Comparison of ENCODE assay signal across 22 cellular contexts in the genomic region with DNA sequence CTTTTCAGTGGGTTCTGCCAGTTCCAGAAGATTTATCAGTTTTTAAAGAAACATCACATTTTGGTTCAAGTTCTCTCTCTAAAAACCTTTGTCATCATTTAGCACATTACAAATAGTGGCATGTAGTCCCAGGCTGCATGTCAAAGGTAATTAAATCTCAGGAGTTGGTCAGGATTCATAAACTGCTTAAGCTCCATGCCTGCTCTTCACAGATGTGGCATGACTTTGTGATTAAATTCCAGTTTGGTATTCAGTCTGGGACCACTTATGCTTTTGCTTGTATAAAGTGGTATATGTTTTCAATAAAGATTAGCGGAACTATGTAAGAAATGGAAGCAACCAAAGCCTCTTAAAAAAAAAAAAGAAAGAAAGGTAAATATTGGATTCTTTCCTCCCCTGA.
DNase-seq lines count a peak whose midpoint lies in the region; FAIRE-seq and TF ChIP-seq lines count a peak whose summit lies in the region.
"Had no signal": no experiment of that assay in that cellular context is flagged by ENCODE, and none has a peak within 500 bp of the region (broad histone marks: within the 10 kb centered on the region; RNA-seq: fewer than 3 reads in every experiment).

No MANE protein-coding gene starts in this region.

- intact Hi-C loops in esophagus muscularis mucosa (cut with DNase I) = no loop called here

- no peaks in the 10 kb centered on the region for H3K27me3 ChIP-seq in esophagus muscularis mucosa
- H3K27me3 ChIP-seq: BE2C; BLaER1 treated with 17β-estradiol and CSF1 and Interleukin-3, amounts not matched to agents 10 nM and 100 nM had no signal

- FAIRE-seq in HTR-8/SVneo (lab: Jason Lieb, UNC) = no peak
- FAIRE-seq: A204.1, GM12891, GM18507, H54 had no signal

- no peaks in the 10 kb centered on the region for H3K36me3 ChIP-seq in esophagus muscularis mucosa
- H3K36me3 ChIP-seq: BE2C, HAP-1 had no signal

- TF ChIP-seq EP300 in esophagus muscularis mucosa (IDR thresholded peaks at IDR 0.05) = no peak

- no peak overlapping the region for H3K4me3 ChIP-seq in esophagus muscularis mucosa
- H3K4me3 ChIP-seq: BLaER1 treated with 17β-estradiol and CSF1 and Interleukin-3, amounts not matched to agents 10 nM and 100 nM; HAP-1 had no signal

- H3K27ac ChIP-seq in esophagus muscularis mucosa (replicated peaks in 1 of 4) = no peak overlapping the region
- H3K27ac ChIP-seq: 22Rv1; BLaER1 treated with 17β-estradiol and CSF1 and Interleukin-3, amounts not matched to agents 10 nM and 100 nM had no signal

- no peaks in the 10 kb centered on the region for H3K9me3 ChIP-seq in esophagus muscularis mucosa
- H3K9me3 ChIP-seq: BE2C; BLaER1 treated with 17β-estradiol and CSF1 and Interleukin-3, amounts not matched to agents 10 nM and 100 nM; HAP-1 had no signal

- WGBS in esophagus muscularis mucosa = 91% methylated on average over 1 of the region's 1 CpG

- H3K4me1 ChIP-seq in esophagus muscularis mucosa = peaks cover 0 to 3% (median 0%) of the 10 kb centered on the region in 4 donors
- H3K4me1 ChIP-seq: BLaER1 treated with 17β-estradiol and CSF1 and Interleukin-3, amounts not matched to agents 10 nM and 100 nM; HAP-1 had no signal

- no peak for TF ChIP-seq POLR2A in esophagus muscularis mucosa (IDR thresholded peaks at IDR 0.05; ENCODE audit: low read depth)

- peak; percentile 56 for DNase-seq in NCI-H82 (lab: John Stamatoyannopoulos, UW)
- no peak for DNase-seq in NCI-H82 treated with DMSO at 0.1 percent for 48 hours (lab: John Stamatoyannopoulos, UW; ENCODE audit: unreplicated experiment)
- peak; percentile 17 for DNase-seq in esophagus muscularis mucosa (ENCODE audit: extremely low spot score)
- peak; percentile 30 for DNase-seq in retina
- DNase-seq in DMS 273 (lab: John Stamatoyannopoulos, UW; ENCODE audit: unreplicated experiment) = no peak
- no peak for DNase-seq in HTR-8/SVneo (ENCODE audit: insufficient read length, low spot score)
- DNase-seq: AML-193; BE2C; CD4-positive, alpha-beta T cell; CD8-positive, alpha-beta memory T cell; DMS53; DMS79 treated with DMSO at 0.1 percent for 48 hours; GF-D8; GOT3; HFFc6 had no signal

- TF ChIP-seq CTCF in esophagus muscularis mucosa (IDR thresholded peaks at IDR 0.05) = no peak

Comparison
In these comparisons a context has a peak if more than half of its experiments do, and no peak if none do; other contexts are left out.
1. DNase-seq: peak in NCI-H82 (single experiment), esophagus muscularis mucosa (single experiment) and retina (single experiment); none in NCI-H82 treated with DMSO at 0.1 percent for 48 hours (single experiment), DMS 273 (single experiment) and HTR-8/SVneo (single experiment).